Comparison of ENCODE assay signal across 8 cellular contexts in the genomic region with DNA sequence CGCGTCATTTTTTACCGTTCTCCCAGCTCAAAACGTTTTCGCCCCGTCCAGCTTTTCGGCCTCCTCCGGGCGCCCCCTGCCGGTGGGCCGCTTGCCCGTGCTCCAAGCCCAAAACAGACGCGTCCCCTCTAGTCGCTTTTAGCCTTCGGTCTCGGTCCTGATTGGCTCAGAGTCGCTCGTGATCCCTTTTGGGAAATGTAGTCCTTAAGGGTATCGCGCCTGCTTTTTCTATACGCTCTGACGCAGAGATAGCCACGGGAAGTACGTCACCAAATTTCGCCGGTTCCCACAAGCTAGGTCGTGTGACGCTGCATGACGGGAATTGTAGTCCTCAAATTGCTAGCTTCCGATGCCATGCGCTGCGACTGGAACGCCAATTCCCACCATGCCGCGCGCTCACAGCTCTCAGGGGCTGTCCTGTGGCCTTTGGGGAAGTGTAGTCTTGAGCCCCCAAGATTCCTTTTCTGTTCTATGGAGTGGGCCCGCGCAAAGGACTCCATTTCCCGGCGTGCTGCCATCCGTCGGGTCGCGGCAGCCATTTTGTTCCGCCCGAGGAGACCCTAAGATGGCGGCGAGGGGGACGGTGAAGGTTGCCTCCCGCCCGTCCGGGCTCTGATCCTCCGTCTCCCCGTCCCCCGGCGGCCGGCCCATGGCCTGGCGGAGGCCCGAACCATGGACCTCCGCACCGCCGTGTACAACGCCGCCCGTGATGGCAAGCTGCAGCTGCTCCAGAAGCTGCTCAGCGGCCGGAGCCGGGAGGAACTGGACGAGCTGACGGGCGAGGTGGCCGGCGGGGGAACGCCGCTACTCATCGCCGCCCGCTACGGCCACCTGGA. TPM values are rescaled to one million over a fixed set of nuclear protein-coding genes. Genes with fewer than 3 reads are reported as not detected.
A peak's percentile ranks its signal among the peaks of the same experiment; 100 is the strongest.
DNase-seq lines count a peak whose midpoint lies in the region; ATAC-seq and TF ChIP-seq lines count a peak whose summit lies in the region.

A gene with protein sequence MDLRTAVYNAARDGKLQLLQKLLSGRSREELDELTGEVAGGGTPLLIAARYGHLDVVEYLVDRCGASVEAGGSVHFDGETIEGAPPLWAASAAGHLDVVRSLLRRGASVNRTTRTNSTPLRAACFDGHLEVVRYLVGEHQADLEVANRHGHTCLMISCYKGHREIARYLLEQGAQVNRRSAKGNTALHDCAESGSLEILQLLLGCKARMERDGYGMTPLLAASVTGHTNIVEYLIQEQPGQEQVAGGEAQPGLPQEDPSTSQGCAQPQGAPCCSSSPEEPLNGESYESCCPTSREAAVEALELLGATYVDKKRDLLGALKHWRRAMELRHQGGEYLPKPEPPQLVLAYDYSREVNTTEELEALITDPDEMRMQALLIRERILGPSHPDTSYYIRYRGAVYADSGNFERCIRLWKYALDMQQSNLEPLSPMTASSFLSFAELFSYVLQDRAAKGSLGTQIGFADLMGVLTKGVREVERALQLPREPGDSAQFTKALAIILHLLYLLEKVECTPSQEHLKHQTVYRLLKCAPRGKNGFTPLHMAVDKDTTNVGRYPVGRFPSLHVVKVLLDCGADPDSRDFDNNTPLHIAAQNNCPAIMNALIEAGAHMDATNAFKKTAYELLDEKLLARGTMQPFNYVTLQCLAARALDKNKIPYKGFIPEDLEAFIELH (plus strand): TSS at position 552 of the 836 bp plus-strand sequence. CDS start 121 bp downstream, at position 673.

- 0 to 1% methylated on average over 37 to 67 of the region's 80 CpGs for WGBS in testis, 2 donors

- no peaks in the 10 kb centered on the region for H3K9me3 Mint-ChIP-seq in activated naive CD4-positive, alpha-beta T cell treated with anti-CD3 and anti-CD28 coated beads, Interleukin-2, amount 50 U/mL, for 72 hours

- no peak for TF ChIP-seq POLR2A in testis (IDR thresholded peaks at IDR 0.05)

- no peaks in the 10 kb centered on the region for H3K9me3 ChIP-seq in testis

- H3K27me3 ChIP-seq in testis, result no peaks in the 10 kb centered on the region

- peak within 1 kb of the TSS; percentile 87 to 95 for H3K27ac Mint-ChIP-seq in activated naive CD4-positive, alpha-beta T cell treated with anti-CD3 and anti-CD28 coated beads, Interleukin-2, amount 50 U/mL, for 72 hours

- H3K4me1 ChIP-seq in testis, result peaks cover 8% of the 10 kb centered on the region

- intact Hi-C loops in testis (cut with DNase I; ENCODE audit: low total_unique reads), result no loop called here

- H3K36me3 ChIP-seq in testis (ENCODE audit: low read depth, missing control alignments), result no peaks in the 10 kb centered on the region

- DNase-seq in GM12864 (ENCODE audit: low read depth) (peak; percentile 100), NCI-H1092 treated with DMSO at 0.1 percent for 48 hours (lab: John Stamatoyannopoulos, UW) (peak; percentile 100), SKM-1 (lab: John Stamatoyannopoulos, UW; ENCODE audit: unreplicated experiment) (peak; percentile 100), glomerular endothelial cell (ENCODE audit: extremely low read depth, low read depth, low spot score) (peak; percentile 100), occipital lobe (lab: John Stamatoyannopoulos, UW) (peak; percentile 99), testis (peak; percentile 100)
- DNase-seq in activated naive CD4-positive, alpha-beta T cell treated with anti-CD3 and anti-CD28 coated beads, Interleukin-2, amount 50 U/mL, for 72 hours (ENCODE audit: low spot score in 2 of 2), result peak; percentile 99

- peak within 1 kb of the TSS; percentile 95 for H3K4me3 ChIP-seq in GM12864 (ENCODE audit: low read depth, low read length)
- H3K4me3 ChIP-seq in testis, result peak within 1 kb of the TSS; percentile 94 to 98

- peaks cover 5 to 21% of the 10 kb centered on the region in 2 donors for H3K36me3 Mint-ChIP-seq in activated naive CD4-positive, alpha-beta T cell treated with anti-CD3 and anti-CD28 coated beads, Interleukin-2, amount 50 U/mL, for 72 hours

- TF ChIP-seq CTCF in GM12864 (IDR thresholded peaks at IDR 0.05; ENCODE audit: low read depth, low read length, missing control alignments) (peak; percentile 93), testis (IDR thresholded peaks at IDR 0.05) (peak; percentile 99 to 100 (median 100))

- H3K27ac ChIP-seq in testis, result peak within 1 kb of the TSS; percentile 89 to 93

- peak; percentile 89 for ATAC-seq in HG02623 (IDR thresholded peaks at IDR 0.05; ENCODE audit: unreplicated experiment)
- peak; percentile 91 to 95 for ATAC-seq in activated naive CD4-positive, alpha-beta T cell treated with anti-CD3 and anti-CD28 coated beads, Interleukin-2, amount 50 U/mL, for 72 hours

RNA-seq across cellular contexts. Expression of the gene that starts here (rescaled TPM):
- total RNA-seq in activated naive CD4-positive, alpha-beta T cell treated with anti-CD3 and anti-CD28 coated beads, Interleukin-2, amount 50 U/mL, for 72 hours, result 10 to 100 TPM in 1 of 2 donors, 1 to 10 TPM in 1; 9.3 to 11.4 TPM
- total RNA-seq in glomerular endothelial cell (13.4 and 16.5 TPM in 2 replicates), occipital lobe (24.0 TPM), testis (10 to 100 TPM; 14.3 to 15.8 TPM)
- polyA plus RNA-seq in testis (ENCODE audit: insufficient read depth, low read depth, low replicate concordance), result 7.5 TPM

Comparison
In these comparisons a context has a peak if more than half of its experiments do, and no peak if none do; other contexts are left out.
1. Peak in every context shown above with its lines: DNase-seq, ATAC-seq, H3K4me3 ChIP-seq and H3K27ac ChIP-seq.